Comparison of ENCODE assay signal across 22 cellular contexts in the genomic region with DNA sequence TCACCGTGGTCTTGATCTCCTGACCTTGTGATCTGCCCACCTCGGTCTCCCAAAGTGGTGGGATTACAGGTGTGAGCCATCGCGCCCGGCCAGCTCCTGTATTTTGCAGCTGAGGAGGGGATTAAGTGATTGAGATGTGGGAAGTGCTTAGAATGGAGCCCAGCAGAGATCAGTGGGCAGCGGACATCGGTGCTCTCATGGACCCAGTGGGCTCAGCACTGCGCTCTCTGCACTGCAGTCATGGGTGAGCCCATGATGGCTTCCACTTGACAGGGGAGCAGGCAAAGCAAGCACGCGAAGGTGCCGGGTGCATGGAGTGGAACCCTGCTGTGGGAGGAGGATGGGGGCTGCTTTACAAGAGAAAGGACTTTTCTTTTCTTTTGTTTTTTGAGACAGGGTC. TPM values are rescaled to one million over a fixed set of nuclear protein-coding genes. Genes with fewer than 3 reads are reported as not detected.
DNase-seq lines count a peak whose midpoint lies in the region; ATAC-seq and TF ChIP-seq lines count a peak whose summit lies in the region.
"Had no signal": no experiment of that assay in that cellular context is flagged by ENCODE, and none has a peak within 500 bp of the region (broad histone marks: within the 10 kb centered on the region; RNA-seq: fewer than 3 reads in every experiment).

No MANE protein-coding gene starts in this region.

- CTCF ChIA-PET in activated CD8-positive, alpha-beta memory T cell treated with anti-CD3 and anti-CD28 coated beads, Interleukin-2, amount 10 ng/mL, durations not matched to agents 7 days and 5 days (lab: Charles Lee), result interaction anchor here (0.6 to 7.7 kb wide), 26 partner anchors 8 to 428 kb away, joined by 3 to 140 read pairs (median 4); partner anchors contain the start of genes CATSPERZ, CCDC88B, ESRRA and FKBP2

- H3K36me3 Mint-ChIP-seq in activated CD8-positive, alpha-beta memory T cell treated with anti-CD3 and anti-CD28 coated beads, Interleukin-2, amount 10 ng/mL, durations not matched to agents 7 days and 5 days, result peaks cover 9% of the 10 kb centered on the region
- no peaks in the 10 kb centered on the region for H3K36me3 Mint-ChIP-seq in dendritic cell treated with granulocyte-macrophage colony-stimulating factor and Interleukin-4, amounts not matched to agents 40 ng/mL and 50 ng/mL, for 4 days (ENCODE audit: low read depth)

- no peak overlapping the region for H3K4me3 ChIP-seq in thyroid gland (replicated peaks in 1 of 3)
- H3K4me3 ChIP-seq in body of pancreas, result no peak overlapping the region
- H3K4me3 ChIP-seq in prostate gland, result no peak overlapping the region
- H3K4me3 ChIP-seq: hepatocyte, left lung, MG63, right lobe of liver, stomach, upper lobe of left lung had no signal

- H3K9me3 Mint-ChIP-seq in activated CD8-positive, alpha-beta memory T cell treated with anti-CD3 and anti-CD28 coated beads, Interleukin-2, amount 10 ng/mL, durations not matched to agents 7 days and 5 days (ENCODE audit: low read depth), result no peaks in the 10 kb centered on the region
- peaks cover 11% of the 10 kb centered on the region for H3K9me3 Mint-ChIP-seq in dendritic cell treated with granulocyte-macrophage colony-stimulating factor and Interleukin-4, amounts not matched to agents 40 ng/mL and 50 ng/mL, for 4 days
- H3K9me3 Mint-ChIP-seq: nephron had no signal

- no peaks in the 10 kb centered on the region for H3K27me3 Mint-ChIP-seq in activated CD8-positive, alpha-beta memory T cell treated with anti-CD3 and anti-CD28 coated beads, Interleukin-2, amount 10 ng/mL, durations not matched to agents 7 days and 5 days
- peaks cover 6% of the 10 kb centered on the region for H3K27me3 Mint-ChIP-seq in dendritic cell treated with granulocyte-macrophage colony-stimulating factor and Interleukin-4, amounts not matched to agents 40 ng/mL and 50 ng/mL, for 4 days

- DNase-seq in activated CD8-positive, alpha-beta memory T cell treated with anti-CD3 and anti-CD28 coated beads, Interleukin-2, amount 10 ng/mL, durations not matched to agents 7 days and 5 days, result peak; percentile 40
- no peak for DNase-seq in activated CD8-positive, alpha-beta memory T cell treated with anti-CD3 and anti-CD28 coated beads, Interleukin-2, amount 50 U/mL, for 48 hours
- DNase-seq in thyroid gland (no peak), body of pancreas (no peak), prostate gland (ENCODE audit: low spot score) (no peak)
- DNase-seq: 8988T, activated gamma-delta T cell treated with Interleukin-2 at 50 U/mL for 16 hours, activated T-cell treated with anti-CD3 and anti-CD28 coated beads for 4 hours, left lung, MG63, midbrain, NCI-H1417 treated with DMSO at 0.1 percent for 48 hours, NCI-H2107, NCI-H510A treated with DMSO at 0.1 percent for 48 hours, right lobe of liver, stomach, T-helper 2 cell had no signal

- H3K4me1 Mint-ChIP-seq in activated CD8-positive, alpha-beta memory T cell treated with anti-CD3 and anti-CD28 coated beads, Interleukin-2, amount 10 ng/mL, durations not matched to agents 7 days and 5 days, result peaks cover 43% of the 10 kb centered on the region
- H3K4me1 Mint-ChIP-seq in dendritic cell treated with granulocyte-macrophage colony-stimulating factor and Interleukin-4, amounts not matched to agents 40 ng/mL and 50 ng/mL, for 4 days (ENCODE audit: low read depth), result peaks cover 37% of the 10 kb centered on the region

- H3K27me3 ChIP-seq in thyroid gland (no peaks in the 10 kb centered on the region), body of pancreas (no peaks in the 10 kb centered on the region), prostate gland (replicated peaks; ENCODE audit: insufficient read depth) (no peaks in the 10 kb centered on the region)
- H3K27me3 ChIP-seq: hepatocyte, left lung, MG63, right lobe of liver, stomach, upper lobe of left lung had no signal

- ATAC-seq in activated CD8-positive, alpha-beta memory T cell treated with anti-CD3 and anti-CD28 coated beads, Interleukin-2, amount 10 ng/mL, durations not matched to agents 7 days and 5 days, result no peak
- no peak for ATAC-seq in body of pancreas

- H3K36me3 ChIP-seq in thyroid gland (no peaks in the 10 kb centered on the region), body of pancreas (replicated peaks in 1 of 2; ENCODE audit: insufficient read depth in 1 of 2, low read depth in 2 of 2) (no peaks in the 10 kb centered on the region), prostate gland (no peaks in the 10 kb centered on the region)
- H3K36me3 ChIP-seq: left lung, MG63, right lobe of liver, stomach, upper lobe of left lung had no signal

- intact Hi-C loops in dendritic cell treated with granulocyte-macrophage colony-stimulating factor and Interleukin-4, amounts not matched to agents 40 ng/mL and 50 ng/mL, for 4 days (cut with micrococcal nuclease), result no loop called here
- intact Hi-C loops in thyroid gland (cut with DNase I) (no loop called here), body of pancreas (cut with DNase I) (no loop called here), prostate gland (cut with DNase I) (no loop called here)

- H3K27ac Mint-ChIP-seq in activated CD8-positive, alpha-beta memory T cell treated with anti-CD3 and anti-CD28 coated beads, Interleukin-2, amount 10 ng/mL, durations not matched to agents 7 days and 5 days, result peak overlapping the region; percentile 53
- H3K27ac Mint-ChIP-seq in dendritic cell treated with granulocyte-macrophage colony-stimulating factor and Interleukin-4, amounts not matched to agents 40 ng/mL and 50 ng/mL, for 4 days, result peak overlapping the region; percentile 76
- H3K27ac Mint-ChIP-seq: nephron had no signal

- TF ChIP-seq POLR2A in thyroid gland (IDR thresholded peaks at IDR 0.05) (no peak), body of pancreas (IDR thresholded peaks at IDR 0.05) (no peak), prostate gland (IDR thresholded peaks at IDR 0.05) (no peak)

- TF ChIP-seq CTCF in thyroid gland (IDR thresholded peaks at IDR 0.05), result no peak
- TF ChIP-seq CTCF in body of pancreas (IDR thresholded peaks at IDR 0.05), result no peak
- TF ChIP-seq CTCF in prostate gland (IDR thresholded peaks at IDR 0.05), result no peak

- H3K4me3 Mint-ChIP-seq in activated CD8-positive, alpha-beta memory T cell treated with anti-CD3 and anti-CD28 coated beads, Interleukin-2, amount 10 ng/mL, durations not matched to agents 7 days and 5 days, result no peak overlapping the region
- H3K4me3 Mint-ChIP-seq in dendritic cell treated with granulocyte-macrophage colony-stimulating factor and Interleukin-4, amounts not matched to agents 40 ng/mL and 50 ng/mL, for 4 days, result no peak overlapping the region
- H3K4me3 Mint-ChIP-seq: nephron had no signal

- H3K4me1 ChIP-seq in thyroid gland, result peaks cover 17 to 24% of the 10 kb centered on the region in 2 donors
- H3K4me1 ChIP-seq in body of pancreas, result peaks cover 29% of the 10 kb centered on the region
- H3K4me1 ChIP-seq in prostate gland (replicated peaks), result peaks cover 2% of the 10 kb centered on the region
- H3K4me1 ChIP-seq: parathyroid adenoma, right lobe of liver had no signal

- 77 to 87% methylated on average over 8 to 11 of the region's 11 CpGs for WGBS in thyroid gland, 2 donors
- 77 to 82% methylated on average over 11 of the region's 11 CpGs for WGBS in body of pancreas, 2 donors
- WGBS in prostate gland, result 81% methylated on average over 11 of the region's 11 CpGs

- H3K9me3 ChIP-seq in thyroid gland (no peaks in the 10 kb centered on the region), body of pancreas (no peaks in the 10 kb centered on the region), prostate gland (no peaks in the 10 kb centered on the region)
- H3K9me3 ChIP-seq: left lung, MG63, right lobe of liver, stomach, upper lobe of left lung had no signal

- H3K27ac ChIP-seq in thyroid gland, result peak overlapping the region in 2 of 3 donors; percentile 83 to 89
- H3K27ac ChIP-seq in body of pancreas, result no peak overlapping the region
- H3K27ac ChIP-seq in prostate gland, result no peak overlapping the region
- H3K27ac ChIP-seq: hepatocyte, parathyroid adenoma, right lobe of liver had no signal

RNA-seq across cellular contexts. Expression of gene CCDC88B, which starts 9.1 kb away (rescaled TPM):
- 100 to 1,000 TPM; 152 to 164 TPM for total RNA-seq in activated CD8-positive, alpha-beta memory T cell treated with anti-CD3 and anti-CD28 coated beads, Interleukin-2, amount 10 ng/mL, durations not matched to agents 7 days and 5 days
- total RNA-seq in thyroid gland (1 to 10 TPM; 2.8 to 7.0 (median 3.6) TPM), body of pancreas (10 to 100 TPM in 1 of 2 donors, 1 to 10 TPM in 1; 8.8 to 16.2 TPM), prostate gland (1 to 10 TPM; 3.0 to 10.0 TPM)

RNA-seq across cellular contexts. Expression of gene PRDX5, which starts 13.0 kb away (rescaled TPM):
- total RNA-seq in activated CD8-positive, alpha-beta memory T cell treated with anti-CD3 and anti-CD28 coated beads, Interleukin-2, amount 10 ng/mL, durations not matched to agents 7 days and 5 days, result 100 to 1,000 TPM; 125 to 163 TPM
- 100 to 1,000 TPM; 384 to 962 (median 653) TPM for total RNA-seq in thyroid gland
- 100 to 1,000 TPM; 108 to 224 TPM for total RNA-seq in body of pancreas
- total RNA-seq in prostate gland, result 100 to 1,000 TPM; 224 to 303 TPM

RNA-seq across cellular contexts. Expression of gene TRMT112, which starts 13.5 kb away (rescaled TPM):
- 100 to 1,000 TPM; 134 to 153 TPM for total RNA-seq in activated CD8-positive, alpha-beta memory T cell treated with anti-CD3 and anti-CD28 coated beads, Interleukin-2, amount 10 ng/mL, durations not matched to agents 7 days and 5 days
- total RNA-seq in thyroid gland (100 to 1,000 TPM; 228 to 435 (median 237) TPM), body of pancreas (100 to 1,000 TPM; 170 to 223 TPM), prostate gland (100 to 1,000 TPM; 328 to 400 TPM)

RNA-seq across cellular contexts. Expression of gene ESRRA, which starts 25.6 kb away (rescaled TPM):
- total RNA-seq in activated CD8-positive, alpha-beta memory T cell treated with anti-CD3 and anti-CD28 coated beads, Interleukin-2, amount 10 ng/mL, durations not matched to agents 7 days and 5 days, result 10 to 100 TPM; 46.6 to 54.0 TPM
- total RNA-seq in thyroid gland (10 to 100 TPM; 42.8 to 71.6 (median 58.3) TPM), body of pancreas (10 to 100 TPM; 51.7 to 63.8 TPM), prostate gland (10 to 100 TPM; 38.7 to 54.7 TPM)

RNA-seq across cellular contexts. Expression of gene RPS6KA4, which starts 28.1 kb away (rescaled TPM):
- 10 to 100 TPM; 31.1 to 41.9 TPM for total RNA-seq in activated CD8-positive, alpha-beta memory T cell treated with anti-CD3 and anti-CD28 coated beads, Interleukin-2, amount 10 ng/mL, durations not matched to agents 7 days and 5 days
- 10 to 100 TPM; 19.2 to 44.9 (median 21.8) TPM for total RNA-seq in thyroid gland
- total RNA-seq in body of pancreas, result 10 to 100 TPM; 13.0 to 22.7 TPM
- total RNA-seq in prostate gland, result 10 to 100 TPM; 18.9 to 23.7 TPM

Comparison
In these comparisons a context has a peak if more than half of its experiments do, and no peak if none do; other contexts are left out.
1. H3K27ac ChIP-seq: peak in thyroid gland (2 of 3); none in body of pancreas (0 of 4) and prostate gland (0 of 2).
2. RNA of gene CCDC88B, which starts 9.1 kb away (total RNA-seq): 152 to 164 TPM in activated CD8-positive, alpha-beta memory T cell treated with anti-CD3 and anti-CD28 coated beads, Interleukin-2, amount 10 ng/mL, durations not matched to agents 7 days and 5 days; 8.8 to 16.2 TPM in body of pancreas, 3.0 to 10.0 TPM in prostate gland and 2.8 to 7.0 TPM in thyroid gland; every median in the first group is over 4 times any median in the second.